ENCODE assay signal across 8 cellular contexts in genomic region chr7:98877692-98878364, GRCh38. TPM values are rescaled to one million over a fixed set of nuclear protein-coding genes. Genes with fewer than 3 reads are reported as not detected.
A peak's percentile ranks its signal among the peaks of the same experiment; 100 is the strongest.
DNase-seq lines count a peak whose midpoint lies in the region; ATAC-seq and TF ChIP-seq lines count a peak whose summit lies in the region.

No MANE protein-coding gene starts in this region.

- H3K9me3 Mint-ChIP-seq in GM23338, result no peaks in the 10 kb centered on the region

- H3K27me3 Mint-ChIP-seq in GM23338 (ENCODE audit: insufficient read depth, low read depth, poor library complexity), result peaks cover 5% of the 10 kb centered on the region

- H3K27ac Mint-ChIP-seq in GM23338, result no peak overlapping the region

- peaks cover 23% of the 10 kb centered on the region for H3K36me3 Mint-ChIP-seq in GM23338 (ENCODE audit: low read depth)

- peak overlapping the region; percentile 93 for H2AFZ ChIP-seq in GM23338

- no peaks in the 10 kb centered on the region for H3K27me3 ChIP-seq in GM23338 (ENCODE audit: insufficient read depth)
- no peaks in the 10 kb centered on the region for H3K27me3 ChIP-seq in right atrium auricular region
- no peaks in the 10 kb centered on the region for H3K27me3 ChIP-seq in skeletal muscle satellite cell (ENCODE audit: control insufficient read depth, insufficient read depth, low read length)

- peak; percentile 5; the same call in 2 of the 3 replicates for ATAC-seq in GM23338
- no peak for ATAC-seq in GM19324 (IDR thresholded peaks at IDR 0.05; ENCODE audit: low FRiP score, unreplicated experiment)
- ATAC-seq in HG02884 (IDR thresholded peaks at IDR 0.05; ENCODE audit: unreplicated experiment), result no peak

- no peak for TF ChIP-seq CTCF in GM23338 (conservative IDR thresholded peaks at IDR 0.05; ENCODE audit: low read depth in 2 of 2)
- no peak for TF ChIP-seq CTCF in WI38 (IDR thresholded peaks at IDR 0.05; ENCODE audit: low read depth, low read length)
- TF ChIP-seq CTCF in right atrium auricular region (IDR thresholded peaks at IDR 0.05), result no peak

- DNase-seq in GM23338 (ENCODE audit: low spot score) (peak; percentile 21), right atrium auricular region (ENCODE audit: low spot score) (no peak), posterior vena cava (ENCODE audit: low spot score) (no peak), HuH-7.5 (ENCODE audit: low spot score) (no peak)

- intact Hi-C loops in posterior vena cava (cut with DNase I), result loop anchor here in 1 of 2 donors (5.0 kb wide), 1 partner anchor 121 kb away; no protein-coding TSS in a partner anchor

- peaks cover 11% of the 10 kb centered on the region; the same call in 2 of the 3 replicates for H3K4me1 Mint-ChIP-seq in GM23338

- peak overlapping the region; percentile 100 for H3K9ac ChIP-seq in skeletal muscle satellite cell (ENCODE audit: low read depth, low read length)

- H3K4me2 ChIP-seq in GM23338 (peak overlapping the region; percentile 93), skeletal muscle satellite cell (ENCODE audit: low read length) (peak overlapping the region; percentile 97)

- no peaks in the 10 kb centered on the region for H3K9me2 ChIP-seq in GM23338 (ENCODE audit: insufficient read depth)

- no peak overlapping the region for H3K27ac ChIP-seq in GM23338 (ENCODE audit: low read depth)
- H3K27ac ChIP-seq in right atrium auricular region, result peak overlapping the region; percentile 87 to 93

- H3K4me3 Mint-ChIP-seq in GM23338, result peak overlapping the region; percentile 58

- H3K36me3 ChIP-seq in GM23338 (ENCODE audit: insufficient read depth), result peaks cover 13% of the 10 kb centered on the region
- peaks cover 18% of the 10 kb centered on the region for H3K36me3 ChIP-seq in right atrium auricular region
- H3K36me3 ChIP-seq in skeletal muscle satellite cell (ENCODE audit: insufficient read depth, low read length), result peaks cover 16% of the 10 kb centered on the region

- no peaks in the 10 kb centered on the region for H3F3A ChIP-seq in GM23338 (replicated peaks; ENCODE audit: low read depth)

- H3K4me3 ChIP-seq in GM23338 (peak overlapping the region; percentile 92), WI38 (ENCODE audit: low read depth, low read length) (peak overlapping the region; percentile 85), right atrium auricular region (peak overlapping the region; percentile 61 to 90), skeletal muscle satellite cell (ENCODE audit: low read length) (peak overlapping the region; percentile 99)

- H3K4me1 ChIP-seq in GM23338 (ENCODE audit: insufficient read depth) (peaks cover 3% of the 10 kb centered on the region), right atrium auricular region (peaks cover 0 to 22% of the 10 kb centered on the region in 2 donors), skeletal muscle satellite cell (ENCODE audit: control insufficient read depth, insufficient read depth, low read length) (peaks cover 10% of the 10 kb centered on the region)

- peaks cover 8% of the 10 kb centered on the region; the same call in 1 of the 2 replicates for H4K20me1 ChIP-seq in GM23338 (replicated peaks; ENCODE audit: insufficient read depth)

- peaks cover 23% of the 10 kb centered on the region for H3K79me2 ChIP-seq in GM23338 (replicated peaks; ENCODE audit: insufficient read depth)

- no peaks in the 10 kb centered on the region for H3K9me3 ChIP-seq in right atrium auricular region
- H3K9me3 ChIP-seq in skeletal muscle satellite cell (replicated peaks; ENCODE audit: low read length), result no peaks in the 10 kb centered on the region

TF ChIP-seq in GM23338, 12 proteins besides CTCF, POLR2A, EP300 and RAD21 (continues in another document):
- no peak for TF ChIP-seq STAT1 (IDR thresholded peaks at IDR 0.05; ENCODE audit: unreplicated experiment)
- no peak for TF ChIP-seq ZNF114 (CRISPR knock-in tag; IDR thresholded peaks at IDR 0.05)
- no peak for TF ChIP-seq ZNF462 (CRISPR knock-in tag; IDR thresholded peaks at IDR 0.05)
- TF ChIP-seq ETS1 (IDR thresholded peaks at IDR 0.05), result no peak
- TF ChIP-seq POLR2AphosphoS5 (IDR thresholded peaks at IDR 0.05; ENCODE audit: low read depth), result no peak
- no peak for TF ChIP-seq NANOG (IDR thresholded peaks at IDR 0.05; ENCODE audit: borderline replicate concordance)
- no peak for TF ChIP-seq ZNF331 (CRISPR knock-in tag; IDR thresholded peaks at IDR 0.05; ENCODE audit: low read depth)
- TF ChIP-seq JUNB (IDR thresholded peaks at IDR 0.05; ENCODE audit: unreplicated experiment), result no peak

RNA-seq across cellular contexts. Expression of gene TRRAP, which starts 0.5 kb away (rescaled TPM):
- total RNA-seq in GM23338 (2014; rRNA removed; shearing (Covaris generic)), result 49.8 and 58.7 TPM in 2 replicates
- 14.9 and 16.1 TPM in 2 replicates for polyA plus RNA-seq in GM23338 (2016; fragmentation: Nextera tagmentation; extraction: Ambion mirVana)
- 10 to 100 TPM; 23.4 to 24.3 TPM for total RNA-seq in right atrium auricular region
- 12.0 and 13.9 TPM in 2 replicates for total RNA-seq in skeletal muscle satellite cell (2012; rRNA removed)
- total RNA-seq in posterior vena cava, result 10 to 100 TPM; 25.6 to 26.9 TPM

RNA-seq across cellular contexts. Expression of gene TMEM130, which starts 8.0 kb away (rescaled TPM):
- total RNA-seq in GM23338 (2014; rRNA removed; shearing (Covaris generic)), result 1.5 and 4.2 TPM in 2 replicates
- 2.0 TPM in 2 replicates for polyA plus RNA-seq in GM23338 (2016; fragmentation: Nextera tagmentation; extraction: Ambion mirVana)
- total RNA-seq in right atrium auricular region (1 to 10 TPM in 1 of 2 donors, not detected in 1; 1.1 TPM), posterior vena cava (1 to 10 TPM in 1 of 2 donors, under 1 TPM in 1; 0.62 to 1.6 TPM)
- total RNA-seq in skeletal muscle satellite cell (2012; rRNA removed), result 0.25 TPM in 1 of 2 replicates, not detected in the other
